In the genomic region with DNA sequence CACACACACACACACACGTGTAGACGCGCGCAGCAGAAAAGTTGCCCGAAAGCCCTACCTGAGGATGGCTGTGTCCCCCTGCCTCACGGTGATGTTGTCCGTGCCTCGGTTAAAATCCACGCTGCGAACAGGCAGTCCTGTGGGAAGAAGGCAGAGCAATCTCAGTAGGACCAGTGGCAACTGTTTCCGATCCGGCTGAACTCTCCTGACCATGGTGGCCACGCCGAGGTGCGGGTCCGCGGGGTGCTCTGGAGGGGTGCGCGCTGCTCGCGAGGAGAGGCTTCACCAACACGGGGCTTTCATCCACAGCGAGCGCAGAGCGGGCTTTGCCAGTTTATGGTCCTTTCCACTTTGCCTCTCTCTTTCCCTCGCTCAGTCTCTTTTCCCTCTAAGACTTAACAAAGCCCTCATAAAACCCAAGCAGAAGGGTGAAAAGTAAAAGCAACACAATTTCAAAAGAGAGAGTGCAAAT, we compare ENCODE assay signal across 9 cellular contexts. TPM values are rescaled to one million over a fixed set of nuclear protein-coding genes. Genes with fewer than 3 reads are reported as not detected.
A peak's percentile ranks its signal among the peaks of the same experiment; 100 is the strongest.
DNase-seq lines count a peak whose midpoint lies in the region; ATAC-seq and TF ChIP-seq lines count a peak whose summit lies in the region.
"Had no signal": no experiment of that assay in that cellular context is flagged by ENCODE, and none has a peak within 500 bp of the region (broad histone marks: within the 10 kb centered on the region; RNA-seq: fewer than 3 reads in every experiment).

No MANE protein-coding gene starts in this region.

- peak overlapping the region; percentile 70 for H3K4me3 Mint-ChIP-seq in progenitor cell of endocrine pancreas (ENCODE audit: low read depth)
- H3K4me3 Mint-ChIP-seq: activated naive CD8-positive, alpha-beta T cell treated with anti-CD3 and anti-CD28 coated beads, Interleukin-2, amount 50 U/mL, for 24 hours had no signal

- no peaks in the 10 kb centered on the region for H3K9me3 ChIP-seq in ES-I3 (ENCODE audit: control insufficient read depth, insufficient read depth, low read length)
- no peaks in the 10 kb centered on the region for H3K9me3 ChIP-seq in adipocyte (ENCODE audit: control insufficient read depth, low read length)
- H3K9me3 ChIP-seq in hepatocyte (ENCODE audit: low read depth) = no peaks in the 10 kb centered on the region

- peak overlapping the region; percentile 89 for H3K4me2 ChIP-seq in hepatocyte

- peaks cover 25% of the 10 kb centered on the region; the same call in 1 of the 2 replicates for H3K4me1 ChIP-seq in ES-I3 (ENCODE audit: insufficient read depth, low read length)
- peaks cover 21% of the 10 kb centered on the region for H3K4me1 ChIP-seq in adipocyte (ENCODE audit: control insufficient read depth, insufficient read depth, low read length)
- peaks cover 33% of the 10 kb centered on the region for H3K4me1 ChIP-seq in hepatocyte (ENCODE audit: insufficient read depth)

- DNase-seq in adipocyte (ENCODE audit: low read depth) (peak; percentile 38), hepatocyte (ENCODE audit: low spot score) (peak; percentile 35), progenitor cell of endocrine pancreas (ENCODE audit: low spot score, unreplicated experiment) (no peak), ureter (ENCODE audit: low spot score) (no peak), putamen (ENCODE audit: low spot score) (no peak)
- DNase-seq: activated naive CD8-positive, alpha-beta T cell treated with anti-CD3 and anti-CD28 coated beads, Interleukin-2, amount 50 U/mL, for 24 hours had no signal

- no peaks in the 10 kb centered on the region for H4K20me1 ChIP-seq in hepatocyte (ENCODE audit: insufficient read depth, poor library complexity, severe bottlenecking)

- H3K27ac Mint-ChIP-seq in progenitor cell of endocrine pancreas = no peak overlapping the region
- H3K27ac Mint-ChIP-seq: activated naive CD8-positive, alpha-beta T cell treated with anti-CD3 and anti-CD28 coated beads, Interleukin-2, amount 50 U/mL, for 24 hours had no signal

- H3K36me3 ChIP-seq in ES-I3 (ENCODE audit: insufficient read depth, low read length) (no peaks in the 10 kb centered on the region), adipocyte (ENCODE audit: control insufficient read depth, insufficient read depth, low read length, severe bottlenecking) (no peaks in the 10 kb centered on the region), hepatocyte (replicated peaks; ENCODE audit: insufficient read depth, low read depth) (no peaks in the 10 kb centered on the region)

- H2AFZ ChIP-seq in hepatocyte = peak overlapping the region; percentile 84

- H3K4me3 ChIP-seq in adipocyte (ENCODE audit: low read length) = peak overlapping the region; percentile 79
- peak overlapping the region; percentile 79 for H3K4me3 ChIP-seq in hepatocyte

- no peaks in the 10 kb centered on the region for H3K9me3 Mint-ChIP-seq in progenitor cell of endocrine pancreas (ENCODE audit: low read depth)
- H3K9me3 Mint-ChIP-seq: activated naive CD8-positive, alpha-beta T cell treated with anti-CD3 and anti-CD28 coated beads, Interleukin-2, amount 50 U/mL, for 24 hours had no signal

- H3K9ac ChIP-seq in ES-I3 (ENCODE audit: low read depth, low read length) (peak overlapping the region; percentile 69), adipocyte (ENCODE audit: low read length) (peak overlapping the region; percentile 73)

- H3K79me2 ChIP-seq in hepatocyte = peaks cover 25% of the 10 kb centered on the region

- H3K9me2 ChIP-seq in hepatocyte (replicated peaks; ENCODE audit: insufficient read depth) = no peaks in the 10 kb centered on the region

- 2% methylated on average over 26 of the region's 26 CpGs for WGBS in hepatocyte (ENCODE audit: low lambda C conversion rate, missing lambda C conversion rate)

- peaks cover 36% of the 10 kb centered on the region for H3K27me3 Mint-ChIP-seq in progenitor cell of endocrine pancreas

- peaks cover 33% of the 10 kb centered on the region for H3K4me1 Mint-ChIP-seq in progenitor cell of endocrine pancreas (ENCODE audit: low read depth)
- H3K4me1 Mint-ChIP-seq: activated naive CD8-positive, alpha-beta T cell treated with anti-CD3 and anti-CD28 coated beads, Interleukin-2, amount 50 U/mL, for 24 hours had no signal

- H3K27me3 ChIP-seq in adipocyte (replicated peaks; ENCODE audit: control insufficient read depth, insufficient read depth, low read length) (no peaks in the 10 kb centered on the region), hepatocyte (no peaks in the 10 kb centered on the region)

- H3K36me3 Mint-ChIP-seq in progenitor cell of endocrine pancreas (ENCODE audit: insufficient read depth) = no peaks in the 10 kb centered on the region

- H3K27ac ChIP-seq in hepatocyte = peak overlapping the region; percentile 79

- TF ChIP-seq CTCF in hepatocyte (IDR thresholded peaks at IDR 0.05; ENCODE audit: poor library complexity) (no peak), progenitor cell of endocrine pancreas (IDR thresholded peaks at IDR 0.05; ENCODE audit: unreplicated experiment) (no peak)

- ATAC-seq in GM21423 (IDR thresholded peaks at IDR 0.05; ENCODE audit: unreplicated experiment) = no peak
- ATAC-seq in HG02973 (IDR thresholded peaks at IDR 0.05; ENCODE audit: unreplicated experiment) = no peak
- ATAC-seq: activated naive CD8-positive, alpha-beta T cell treated with anti-CD3 and anti-CD28 coated beads, Interleukin-2, amount 50 U/mL, for 24 hours had no signal

RNA-seq across cellular contexts. Expression of gene LSAMP, which starts 0.4 kb away (rescaled TPM):
- 14.0 and 15.1 TPM in 2 replicates for total RNA-seq in hepatocyte
- polyA plus RNA-seq in hepatocyte = 16.6 and 22.3 TPM in 2 replicates
- 20.7 and 23.4 TPM in 2 replicates for total RNA-seq in progenitor cell of endocrine pancreas
- 7.3 TPM for total RNA-seq in ureter

Comparison
In these comparisons a context has a peak if more than half of its experiments do, and no peak if none do; other contexts are left out.
1. DNase-seq: peak in adipocyte (single experiment) and hepatocyte (single experiment); none in progenitor cell of endocrine pancreas (single experiment), ureter (single experiment) and putamen (single experiment).